ENCODE assay signal across 1 cellular context in the genomic region with DNA sequence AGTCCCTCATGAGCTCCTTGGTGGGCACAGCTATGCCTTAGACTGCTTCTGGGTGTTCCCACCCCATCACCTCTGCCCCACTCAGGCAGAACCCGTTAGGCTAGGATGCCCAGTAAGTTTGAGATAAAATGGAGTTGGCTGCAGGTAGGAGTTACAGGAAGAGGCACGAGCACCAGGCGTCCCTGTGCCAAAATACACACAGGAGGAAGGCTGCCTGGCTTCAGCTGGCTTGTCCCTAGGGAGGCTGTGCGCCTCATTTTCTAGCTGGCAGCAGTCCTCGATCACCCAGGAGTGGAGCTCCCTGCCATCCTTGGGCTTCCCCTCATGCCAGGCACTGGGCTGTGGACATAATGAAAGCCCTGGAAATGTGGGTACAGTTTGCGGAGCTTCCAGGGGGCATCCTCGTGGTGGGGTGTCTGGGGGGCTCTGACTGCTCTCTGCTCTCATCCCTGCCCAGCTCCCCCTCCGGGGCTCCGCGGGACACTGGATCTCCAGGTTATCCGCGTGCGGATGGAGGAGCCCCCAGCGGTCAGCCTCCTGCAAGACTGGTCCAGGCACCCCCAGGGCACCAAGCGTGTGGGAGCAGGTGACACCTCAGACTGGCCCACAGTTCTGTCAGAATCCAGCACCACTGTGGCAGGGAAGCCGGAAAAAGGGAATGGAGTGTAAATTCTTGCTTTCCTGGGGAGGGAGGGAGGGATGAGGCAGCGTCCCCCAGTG.
TF ChIP-seq lines count a peak whose summit lies in the region.

No MANE protein-coding gene starts in this region.

TF ChIP-seq in WTC11, 78 proteins besides CTCF, POLR2A, EP300 and RAD21 (continued from another document):
- TF ChIP-seq ZNF532 (CRISPR knock-in tag; IDR thresholded peaks at IDR 0.05; ENCODE audit: borderline replicate concordance): no peak
- TF ChIP-seq TEAD4 (CRISPR knock-in tag; IDR thresholded peaks at IDR 0.05): no peak
